2 cellular contexts compared by ENCODE assay signal in the genomic region with DNA sequence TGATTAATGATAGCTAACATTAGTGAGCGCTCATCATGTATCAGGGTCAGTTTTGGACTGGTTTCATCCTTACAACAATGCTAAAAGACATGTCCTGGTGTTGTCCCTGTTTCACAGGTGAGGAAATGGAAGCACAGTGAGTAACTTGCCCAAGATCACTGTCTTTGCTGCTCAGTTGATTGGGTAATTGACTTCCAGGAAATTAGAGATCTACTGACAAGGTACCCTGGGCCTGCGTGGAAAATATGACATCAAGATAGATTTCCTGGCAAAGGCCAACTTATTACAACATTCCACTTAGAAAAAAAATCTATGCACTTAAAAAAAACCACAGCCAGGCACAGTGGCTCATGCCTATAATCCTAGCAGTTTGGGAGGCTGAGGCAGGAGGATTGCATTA.
TF ChIP-seq lines count a peak whose summit lies in the region.

No MANE protein-coding gene starts in this region.

TF ChIP-seq in liver, 16 proteins besides CTCF, POLR2A, EP300 and RAD21 (continued from another document):
- TF ChIP-seq NR2F2 (IDR thresholded peaks at IDR 0.05) (peak; percentile 7), GABPA (IDR thresholded peaks at IDR 0.05 in 1 of 2, conservative IDR thresholded peaks at IDR 0.05 in 1 of 2) (peak in 1 of 2 donors; percentile 27), RXRA (IDR thresholded peaks at IDR 0.05) (peak; percentile 82 to 92), FOXA2 (IDR thresholded peaks at IDR 0.05) (peak; percentile 35), YY1 (IDR thresholded peaks at IDR 0.05) (peak; percentile 71), EGR1 (IDR thresholded peaks at IDR 0.05; ENCODE audit: low read depth in 2 of 2) (peak; percentile 90 to 97), HNF4G (IDR thresholded peaks at IDR 0.05) (no peak)
- TF ChIP-seq, protein P1, sequence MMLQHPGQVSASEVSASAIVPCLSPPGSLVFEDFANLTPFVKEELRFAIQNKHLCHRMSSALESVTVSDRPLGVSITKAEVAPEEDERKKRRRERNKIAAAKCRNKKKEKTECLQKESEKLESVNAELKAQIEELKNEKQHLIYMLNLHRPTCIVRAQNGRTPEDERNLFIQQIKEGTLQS (IDR thresholded peaks at IDR 0.05): peak; percentile 91
- TF ChIP-seq, protein P2, sequence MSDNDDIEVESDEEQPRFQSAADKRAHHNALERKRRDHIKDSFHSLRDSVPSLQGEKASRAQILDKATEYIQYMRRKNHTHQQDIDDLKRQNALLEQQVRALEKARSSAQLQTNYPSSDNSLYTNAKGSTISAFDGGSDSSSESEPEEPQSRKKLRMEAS (IDR thresholded peaks at IDR 0.05): peak; percentile 99
- TF ChIP-seq, protein P3, sequence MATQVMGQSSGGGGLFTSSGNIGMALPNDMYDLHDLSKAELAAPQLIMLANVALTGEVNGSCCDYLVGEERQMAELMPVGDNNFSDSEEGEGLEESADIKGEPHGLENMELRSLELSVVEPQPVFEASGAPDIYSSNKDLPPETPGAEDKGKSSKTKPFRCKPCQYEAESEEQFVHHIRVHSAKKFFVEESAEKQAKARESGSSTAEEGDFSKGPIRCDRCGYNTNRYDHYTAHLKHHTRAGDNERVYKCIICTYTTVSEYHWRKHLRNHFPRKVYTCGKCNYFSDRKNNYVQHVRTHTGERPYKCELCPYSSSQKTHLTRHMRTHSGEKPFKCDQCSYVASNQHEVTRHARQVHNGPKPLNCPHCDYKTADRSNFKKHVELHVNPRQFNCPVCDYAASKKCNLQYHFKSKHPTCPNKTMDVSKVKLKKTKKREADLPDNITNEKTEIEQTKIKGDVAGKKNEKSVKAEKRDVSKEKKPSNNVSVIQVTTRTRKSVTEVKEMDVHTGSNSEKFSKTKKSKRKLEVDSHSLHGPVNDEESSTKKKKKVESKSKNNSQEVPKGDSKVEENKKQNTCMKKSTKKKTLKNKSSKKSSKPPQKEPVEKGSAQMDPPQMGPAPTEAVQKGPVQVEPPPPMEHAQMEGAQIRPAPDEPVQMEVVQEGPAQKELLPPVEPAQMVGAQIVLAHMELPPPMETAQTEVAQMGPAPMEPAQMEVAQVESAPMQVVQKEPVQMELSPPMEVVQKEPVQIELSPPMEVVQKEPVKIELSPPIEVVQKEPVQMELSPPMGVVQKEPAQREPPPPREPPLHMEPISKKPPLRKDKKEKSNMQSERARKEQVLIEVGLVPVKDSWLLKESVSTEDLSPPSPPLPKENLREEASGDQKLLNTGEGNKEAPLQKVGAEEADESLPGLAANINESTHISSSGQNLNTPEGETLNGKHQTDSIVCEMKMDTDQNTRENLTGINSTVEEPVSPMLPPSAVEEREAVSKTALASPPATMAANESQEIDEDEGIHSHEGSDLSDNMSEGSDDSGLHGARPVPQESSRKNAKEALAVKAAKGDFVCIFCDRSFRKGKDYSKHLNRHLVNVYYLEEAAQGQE (IDR thresholded peaks at IDR 0.05): peak; percentile 52

TF ChIP-seq in HepG2, 621 proteins besides CTCF, POLR2A, EP300 and RAD21 (continued from another document):
- TF ChIP-seq NCOR1 (IDR thresholded peaks at IDR 0.05; ENCODE audit: borderline replicate concordance, low read length) (no peak), ZNF343 (CRISPR knock-in tag; IDR thresholded peaks at IDR 0.05) (no peak), SCMH1 (CRISPR knock-in tag; IDR thresholded peaks at IDR 0.05; ENCODE audit: borderline replicate concordance) (no peak)
- TF ChIP-seq, protein P4, sequence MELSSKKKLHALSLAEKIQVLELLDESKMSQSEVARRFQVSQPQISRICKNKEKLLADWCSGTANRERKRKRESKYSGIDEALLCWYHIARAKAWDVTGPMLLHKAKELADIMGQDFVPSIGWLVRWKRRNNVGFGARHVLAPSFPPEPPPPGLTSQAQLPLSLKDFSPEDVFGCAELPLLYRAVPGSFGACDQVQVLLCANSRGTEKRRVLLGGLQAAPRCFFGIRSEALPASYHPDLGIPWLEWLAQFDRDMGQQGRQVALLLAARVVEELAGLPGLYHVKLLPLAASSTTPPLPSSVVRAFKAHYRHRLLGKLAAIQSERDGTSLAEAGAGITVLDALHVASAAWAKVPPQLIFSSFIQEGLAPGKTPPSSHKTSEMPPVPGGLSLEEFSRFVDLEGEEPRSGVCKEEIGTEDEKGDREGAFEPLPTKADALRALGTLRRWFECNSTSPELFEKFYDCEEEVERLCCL (CRISPR knock-in tag; IDR thresholded peaks at IDR 0.05; ENCODE audit: borderline replicate concordance): no peak
